In genomic region chr2:237980751-237981150, GRCh38 we compare ENCODE assay signal across 12 cellular contexts. TPM values are rescaled to one million over a fixed set of nuclear protein-coding genes. Genes with fewer than 3 reads are reported as not detected.
A peak's percentile ranks its signal among the peaks of the same experiment; 100 is the strongest.
DNase-seq lines count a peak whose midpoint lies in the region; ATAC-seq lines count a peak whose summit lies in the region.
"Had no signal": no experiment of that assay in that cellular context is flagged by ENCODE, and none has a peak within 500 bp of the region (broad histone marks: within the 10 kb centered on the region; RNA-seq: fewer than 3 reads in every experiment).

No MANE protein-coding gene starts in this region.

- no peaks in the 10 kb centered on the region for H3K27me3 ChIP-seq in CD8-positive, alpha-beta memory T cell (ENCODE audit: insufficient read depth, low read length, poor library complexity, severe bottlenecking)
- no peaks in the 10 kb centered on the region for H3K27me3 ChIP-seq in naive thymus-derived CD4-positive, alpha-beta T cell (ENCODE audit: control insufficient read depth in 2 of 2, insufficient read depth in 2 of 2, low read length in 2 of 2)
- H3K27me3 ChIP-seq: gastroesophageal sphincter had no signal

- no peaks in the 10 kb centered on the region for H3K9me3 ChIP-seq in CD8-positive, alpha-beta memory T cell (ENCODE audit: low read length)
- no peaks in the 10 kb centered on the region for H3K9me3 ChIP-seq in naive thymus-derived CD4-positive, alpha-beta T cell (ENCODE audit: control insufficient read depth in 2 of 3, low read length in 3 of 3)
- H3K9me3 ChIP-seq: gastroesophageal sphincter had no signal

- ATAC-seq in activated T-helper 17 cell treated with anti-CD3 and anti-CD28 coated beads, Interleukin-2, amount 50 U/mL, for 72 hours (replicated peaks), result peak; percentile 79
- peak; percentile 63 for ATAC-seq in naive thymus-derived CD4-positive, alpha-beta T cell
- no peak for ATAC-seq in HG03045 (IDR thresholded peaks at IDR 0.05; ENCODE audit: unreplicated experiment)
- ATAC-seq in GM21825 (IDR thresholded peaks at IDR 0.05; ENCODE audit: unreplicated experiment), result no peak
- ATAC-seq: gastroesophageal sphincter, GM12878 had no signal

- H3K4me3 ChIP-seq in CD8-positive, alpha-beta memory T cell (ENCODE audit: low read length), result no peak overlapping the region
- H3K4me3 ChIP-seq in naive thymus-derived CD4-positive, alpha-beta T cell (ENCODE audit: low read length), result no peak overlapping the region
- H3K4me3 ChIP-seq: gastroesophageal sphincter, GM12878 had no signal

- no peaks in the 10 kb centered on the region for H3K9me3 Mint-ChIP-seq in CD8-positive, alpha-beta memory T cell
- H3K9me3 Mint-ChIP-seq in activated T-helper 17 cell treated with anti-CD3 and anti-CD28 coated beads, Interleukin-2, amount 50 U/mL, for 72 hours, result no peaks in the 10 kb centered on the region
- H3K9me3 Mint-ChIP-seq in naive thymus-derived CD4-positive, alpha-beta T cell, result peaks cover 0 to 4% (median 0%) of the 10 kb centered on the region in 11 donors

- peaks cover 0 to 42% (median 19%) of the 10 kb centered on the region in 3 donors for H3K36me3 Mint-ChIP-seq in CD8-positive, alpha-beta memory T cell
- H3K36me3 Mint-ChIP-seq in activated T-helper 17 cell treated with anti-CD3 and anti-CD28 coated beads, Interleukin-2, amount 50 U/mL, for 72 hours (ENCODE audit: low read depth), result peaks cover 47% of the 10 kb centered on the region
- H3K36me3 Mint-ChIP-seq in naive thymus-derived CD4-positive, alpha-beta T cell, result peaks cover 7 to 43% (median 29%) of the 10 kb centered on the region in 5 donors

- intact Hi-C loops in naive thymus-derived CD4-positive, alpha-beta T cell (cut with micrococcal nuclease), result no loop called here

- CTCF ChIA-PET in CD8-positive, alpha-beta memory T cell (lab: Charles Lee), result interaction anchor here (1.3 to 1.4 kb wide), 2 partner anchors 10 to 17 kb away, joined by 3 to 5 read pairs; no protein-coding TSS in a partner anchor
- CTCF ChIA-PET in naive thymus-derived CD4-positive, alpha-beta T cell (lab: Charles Lee), result interaction anchor here (0.7 kb wide), 1 partner anchor 57 kb away, joined by 3 read pairs; no protein-coding TSS in a partner anchor

- peak overlapping the region in 6 of 7 donors; percentile 4 to 71 (median 44) for H3K4me3 Mint-ChIP-seq in CD8-positive, alpha-beta memory T cell
- H3K4me3 Mint-ChIP-seq in activated T-helper 17 cell treated with anti-CD3 and anti-CD28 coated beads, Interleukin-2, amount 50 U/mL, for 72 hours, result peak overlapping the region; percentile 54
- peak overlapping the region; percentile 40 to 81 (median 60) for H3K4me3 Mint-ChIP-seq in naive thymus-derived CD4-positive, alpha-beta T cell

- H3K4me1 Mint-ChIP-seq in CD8-positive, alpha-beta memory T cell, result peaks cover 55 to 69% (median 64%) of the 10 kb centered on the region in 3 donors
- H3K4me1 Mint-ChIP-seq in activated T-helper 17 cell treated with anti-CD3 and anti-CD28 coated beads, Interleukin-2, amount 50 U/mL, for 72 hours, result peaks cover 50% of the 10 kb centered on the region
- peaks cover 60 to 95% (median 86%) of the 10 kb centered on the region in 7 donors for H3K4me1 Mint-ChIP-seq in naive thymus-derived CD4-positive, alpha-beta T cell

- H3K27me3 Mint-ChIP-seq in CD8-positive, alpha-beta memory T cell, result no peaks in the 10 kb centered on the region
- H3K27me3 Mint-ChIP-seq in activated T-helper 17 cell treated with anti-CD3 and anti-CD28 coated beads, Interleukin-2, amount 50 U/mL, for 72 hours, result no peaks in the 10 kb centered on the region
- no peaks in the 10 kb centered on the region for H3K27me3 Mint-ChIP-seq in naive thymus-derived CD4-positive, alpha-beta T cell
- H3K27me3 Mint-ChIP-seq: progenitor cell of endocrine pancreas had no signal

- H3K4me1 ChIP-seq in CD8-positive, alpha-beta memory T cell (ENCODE audit: insufficient read depth, low read length), result peaks cover 36% of the 10 kb centered on the region
- peaks cover 0 to 42% of the 10 kb centered on the region in 2 donors for H3K4me1 ChIP-seq in naive thymus-derived CD4-positive, alpha-beta T cell (ENCODE audit: control insufficient read depth in 2 of 2, insufficient read depth in 2 of 2, low read length in 2 of 2)

- no peak for DNase-seq in CD8-positive, alpha-beta memory T cell
- peak; percentile 13 for DNase-seq in NCI-H2107 treated with DMSO at 0.1 percent for 48 hours (lab: John Stamatoyannopoulos, UW; ENCODE audit: unreplicated experiment)
- peak in 2 of 9 donors; percentile 16 to 29 for DNase-seq in naive thymus-derived CD4-positive, alpha-beta T cell
- no peak for DNase-seq in mucosa of gallbladder (ENCODE audit: low spot score)
- no peak for DNase-seq in NCI-H1930 (lab: John Stamatoyannopoulos, UW)
- DNase-seq: NCI-H524 had no signal

- H3K27ac Mint-ChIP-seq in CD8-positive, alpha-beta memory T cell, result peak overlapping the region; percentile 5 to 97 (median 62)
- peak overlapping the region; percentile 71 for H3K27ac Mint-ChIP-seq in activated T-helper 17 cell treated with anti-CD3 and anti-CD28 coated beads, Interleukin-2, amount 50 U/mL, for 72 hours
- peak overlapping the region; percentile 22 to 89 (median 57) for H3K27ac Mint-ChIP-seq in naive thymus-derived CD4-positive, alpha-beta T cell
- H3K27ac Mint-ChIP-seq: progenitor cell of endocrine pancreas had no signal

- no peak overlapping the region for H3K27ac ChIP-seq in CD8-positive, alpha-beta memory T cell (ENCODE audit: low read depth, low read length)
- no peak overlapping the region for H3K27ac ChIP-seq in naive thymus-derived CD4-positive, alpha-beta T cell (ENCODE audit: low read depth, low read length)
- H3K27ac ChIP-seq: gastroesophageal sphincter had no signal

- POLR2A ChIA-PET in CD8-positive, alpha-beta memory T cell (lab: Charles Lee), result no interaction called here
- POLR2A ChIA-PET in naive thymus-derived CD4-positive, alpha-beta T cell (lab: Charles Lee), result interaction anchor here (0.5 to 4.4 kb wide), 3 partner anchors 12 to 66 kb away, joined by 3 to 17 read pairs (median 3); no protein-coding TSS in a partner anchor

- H3K36me3 ChIP-seq in CD8-positive, alpha-beta memory T cell (ENCODE audit: insufficient read depth, low read length), result peaks cover 6% of the 10 kb centered on the region
- H3K36me3 ChIP-seq in naive thymus-derived CD4-positive, alpha-beta T cell (ENCODE audit: control insufficient read depth in 2 of 3, insufficient read depth in 3 of 3, low read length in 3 of 3), result peaks cover 0 to 24% (median 0%) of the 10 kb centered on the region in 3 experiments

RNA-seq across cellular contexts. Expression of gene UBE2F, which starts 13.9 kb away (rescaled TPM):
- 10 to 100 TPM; 65.8 to 68.8 TPM for total RNA-seq in CD8-positive, alpha-beta memory T cell
- 70.7 TPM for polyA plus RNA-seq in CD8-positive, alpha-beta memory T cell
- total RNA-seq in activated T-helper 17 cell treated with anti-CD3 and anti-CD28 coated beads, Interleukin-2, amount 50 U/mL, for 72 hours, result 10 to 100 TPM; 38.9 to 44.7 TPM
- 10 to 100 TPM; 42.5 to 80.9 (median 48.3) TPM for total RNA-seq in naive thymus-derived CD4-positive, alpha-beta T cell
- polyA plus RNA-seq in naive thymus-derived CD4-positive, alpha-beta T cell, result 100 to 1,000 TPM in 1 of 2 donors, 10 to 100 TPM in 1; 95.6 to 114 TPM
- total RNA-seq in mucosa of gallbladder, result 48.5 TPM

Comparison
In these comparisons a context has a peak if more than half of its experiments do, and no peak if none do; other contexts are left out.
1. ATAC-seq: peak in activated T-helper 17 cell treated with anti-CD3 and anti-CD28 coated beads, Interleukin-2, amount 50 U/mL, for 72 hours (single experiment) and naive thymus-derived CD4-positive, alpha-beta T cell (single experiment); none in HG03045 (single experiment) and GM21825 (single experiment).
2. Peak in every context shown above with its lines, with median percentiles within 50 percentile points of each other: H3K27ac Mint-ChIP-seq and H3K4me3 Mint-ChIP-seq.